Comparison of ENCODE assay signal across 18 cellular contexts in genomic region chr5:23319906-23320305, GRCh38.
DNase-seq lines count a peak whose midpoint lies in the region; ATAC-seq lines count a peak whose summit lies in the region.
"Had no signal": no experiment of that assay in that cellular context is flagged by ENCODE, and none has a peak within 500 bp of the region (broad histone marks: within the 10 kb centered on the region; RNA-seq: fewer than 3 reads in every experiment).

No MANE protein-coding gene starts in this region.

- no peaks in the 10 kb centered on the region for H3K9me3 ChIP-seq in SK-N-MC (ENCODE audit: low read depth, low read length)
- H3K9me3 ChIP-seq: A549; BLaER1 treated with 17β-estradiol and CSF1 and Interleukin-3, amounts not matched to agents 10 nM and 100 nM; Caco-2 had no signal

- no peak overlapping the region for H3K9ac ChIP-seq in SK-N-MC (ENCODE audit: insufficient read length)
- H3K9ac ChIP-seq: BLaER1 treated with 17β-estradiol and CSF1 and Interleukin-3, amounts not matched to agents 10 nM and 100 nM had no signal

- H3K27ac ChIP-seq in SK-N-MC = peak overlapping the region; percentile 34; the same call in 1 of the 2 replicates
- H3K27ac ChIP-seq: 22Rv1; A549; BLaER1 treated with 17β-estradiol and CSF1 and Interleukin-3, amounts not matched to agents 10 nM and 100 nM; C4-2B had no signal

- DNase-seq in SK-N-MC (ENCODE audit: low read depth, low spot score) = no peak
- DNase-seq in amniotic epithelial cell (ENCODE audit: low read depth) = peak; percentile 12
- peak; percentile 63 for DNase-seq in left kidney (ENCODE audit: low read depth, low spot score)
- DNase-seq in putamen (ENCODE audit: low spot score) = peak; percentile 24
- DNase-seq in NCI-H524 (lab: John Stamatoyannopoulos, UW) = no peak
- DNase-seq in NCI-H1694 (lab: John Stamatoyannopoulos, UW) = no peak
- DNase-seq: AML-193; Caco-2; Calu3; CD4-positive, alpha-beta T cell; CD8-positive, alpha-beta T cell; DMS79 treated with DMSO at 0.1 percent for 48 hours; GF-D8 had no signal

- H3K4me3 ChIP-seq in SK-N-MC = peak overlapping the region; percentile 23; the same call in 1 of the 2 replicates
- H3K4me3 ChIP-seq: A549; BLaER1 treated with 17β-estradiol and CSF1 and Interleukin-3, amounts not matched to agents 10 nM and 100 nM had no signal

- H3K36me3 ChIP-seq in SK-N-MC (ENCODE audit: insufficient read depth, low read length) = no peaks in the 10 kb centered on the region
- H3K36me3 ChIP-seq: BLaER1 treated with 17β-estradiol and CSF1 and Interleukin-3, amounts not matched to agents 10 nM and 100 nM had no signal

- no peak for ATAC-seq in GM21526 (IDR thresholded peaks at IDR 0.05; ENCODE audit: low FRiP score, unreplicated experiment)
- ATAC-seq: A549; CD8-positive, alpha-beta T cell had no signal

Comparison
In these comparisons a context has a peak if more than half of its experiments do, and no peak if none do; other contexts are left out.
1. DNase-seq: peak in amniotic epithelial cell (single experiment), left kidney (single experiment) and putamen (single experiment); none in SK-N-MC (single experiment), NCI-H524 (0 of 2) and NCI-H1694 (single experiment).